ENCODE assay signal across 9 cellular contexts in the genomic region with DNA sequence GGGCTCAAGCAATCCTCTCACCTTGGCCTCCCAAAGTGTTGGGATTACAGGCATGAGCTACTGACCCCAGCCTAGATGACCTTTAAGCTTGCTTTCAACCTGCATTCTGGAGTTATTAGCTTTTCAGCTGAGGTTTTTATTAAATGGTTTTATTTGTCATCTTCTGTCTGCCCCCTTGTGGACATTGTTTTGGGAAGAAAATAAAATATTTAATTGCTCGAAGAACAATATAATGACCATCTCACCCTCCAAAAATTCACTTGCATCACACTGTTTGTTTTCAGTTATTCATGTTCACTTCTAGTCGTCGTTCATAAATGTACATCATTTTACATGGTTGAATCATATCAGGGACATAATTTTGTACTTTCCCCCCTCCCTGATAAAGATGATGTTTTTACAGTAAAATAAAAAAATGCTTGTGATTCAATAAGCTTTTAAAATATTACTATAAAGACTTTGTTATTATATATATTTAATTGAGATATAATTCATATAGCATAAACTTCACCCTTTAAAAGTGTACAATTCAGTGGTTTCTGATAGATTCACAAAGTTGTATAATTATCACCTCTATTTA. TPM values are rescaled to one million over a fixed set of nuclear protein-coding genes. Genes with fewer than 3 reads are reported as not detected.
A peak's percentile ranks its signal among the peaks of the same experiment; 100 is the strongest.
DNase-seq lines count a peak whose midpoint lies in the region; ATAC-seq and TF ChIP-seq lines count a peak whose summit lies in the region.
"Had no signal": no experiment of that assay in that cellular context is flagged by ENCODE, and none has a peak within 500 bp of the region (broad histone marks: within the 10 kb centered on the region; RNA-seq: fewer than 3 reads in every experiment).

No MANE protein-coding gene starts in this region.

- POLR2A ChIA-PET in RWPE1 (lab: Yijun Ruan, JAX; ENCODE audit: low non-redundant PET): no interaction called here

- H3K27ac ChIP-seq in left ventricle myocardium inferior (replicated peaks) (no peak overlapping the region), right atrium auricular region (no peak overlapping the region), RWPE1 (no peak overlapping the region), foreskin keratinocyte (no peak overlapping the region)

- no peak for ATAC-seq in foreskin keratinocyte
- no peak for ATAC-seq in activated CD4-positive, CD25-positive, alpha-beta regulatory T cell treated with anti-CD3 and anti-CD28 coated beads, Interleukin-2, amount 50 U/mL, for 24 hours
- ATAC-seq in GM21528 (IDR thresholded peaks at IDR 0.05; ENCODE audit: low FRiP score, unreplicated experiment): no peak
- ATAC-seq in HG03460 (IDR thresholded peaks at IDR 0.05; ENCODE audit: unreplicated experiment): no peak

- CTCF ChIA-PET in RWPE1 (lab: Yijun Ruan, JAX): interaction anchor here (0.6 to 3.9 kb wide), 16 partner anchors 10 to 1375 kb away, joined by 3 to 92 read pairs (median 4); partner anchors contain the start of gene DNAJC22

- TF ChIP-seq CTCF in left ventricle myocardium inferior (IDR thresholded peaks at IDR 0.05; ENCODE audit: borderline replicate concordance): peak; percentile 48
- TF ChIP-seq CTCF in right atrium auricular region (IDR thresholded peaks at IDR 0.05): peak in 1 of 2 donors; percentile 65
- TF ChIP-seq CTCF in RWPE1 (conservative IDR thresholded peaks at IDR 0.05; ENCODE audit: low read depth): peak; percentile 45
- TF ChIP-seq CTCF in foreskin keratinocyte (conservative IDR thresholded peaks at IDR 0.05): peak; percentile 70

- DNase-seq in left ventricle myocardium inferior: no peak
- DNase-seq in right atrium auricular region (ENCODE audit: low spot score): no peak
- no peak for DNase-seq in RWPE1 (ENCODE audit: low spot score)
- peak; percentile 47 to 68 for DNase-seq in foreskin keratinocyte
- DNase-seq in MG63: no peak
- DNase-seq: NCI-H510A had no signal

- intact Hi-C loops in left ventricle myocardium inferior (cut with micrococcal nuclease): no loop called here

- H3K4me3 ChIP-seq in left ventricle myocardium inferior (no peak overlapping the region), right atrium auricular region (no peak overlapping the region), MG63 (no peak overlapping the region)

- H3K36me3 ChIP-seq in left ventricle myocardium inferior: no peaks in the 10 kb centered on the region
- no peaks in the 10 kb centered on the region for H3K36me3 ChIP-seq in right atrium auricular region
- no peaks in the 10 kb centered on the region for H3K36me3 ChIP-seq in MG63

- H3K27me3 ChIP-seq in left ventricle myocardium inferior (ENCODE audit: low read depth) (peaks cover 44% of the 10 kb centered on the region), right atrium auricular region (peaks cover 0 to 2% of the 10 kb centered on the region in 2 donors), foreskin keratinocyte (peaks cover 6% of the 10 kb centered on the region), MG63 (no peaks in the 10 kb centered on the region)

- H3K4me1 ChIP-seq in left ventricle myocardium inferior: no peaks in the 10 kb centered on the region
- peaks cover 0 to 6% of the 10 kb centered on the region in 2 donors for H3K4me1 ChIP-seq in right atrium auricular region
- H3K4me1 ChIP-seq in foreskin keratinocyte: peaks cover 18% of the 10 kb centered on the region

- H3K9me3 ChIP-seq in left ventricle myocardium inferior (replicated peaks) (no peaks in the 10 kb centered on the region), right atrium auricular region (no peaks in the 10 kb centered on the region), MG63 (no peaks in the 10 kb centered on the region)

RNA-seq across cellular contexts. Expression of gene SPATS2, which starts 10.1 kb away (rescaled TPM):
- total RNA-seq in left ventricle myocardium inferior: 5.9 TPM
- 1 to 10 TPM; 4.6 to 7.6 TPM for total RNA-seq in right atrium auricular region
- 40.6 and 56.5 TPM in 2 replicates for total RNA-seq in foreskin keratinocyte
- 24.8 and 30.6 TPM in 2 replicates for polyA plus RNA-seq in foreskin keratinocyte
- total RNA-seq in MG63 (2014; rRNA removed; shearing (Covaris generic); ENCODE audit: low replicate concordance): 32.5 and 43.8 TPM in 2 replicates

RNA-seq across cellular contexts. Expression of gene DNAJC22, which starts 10.5 kb away (rescaled TPM):
- total RNA-seq in left ventricle myocardium inferior (0.08 TPM), right atrium auricular region (1 to 10 TPM in 1 of 2 donors, under 1 TPM in 1; 0.93 to 1.2 TPM), foreskin keratinocyte (0.04 TPM in 1 of 2 replicates, not detected in the other)
- not detected in 2 replicates for polyA plus RNA-seq in foreskin keratinocyte
- 3.1 and 6.5 TPM in 2 replicates for total RNA-seq in MG63 (2014; rRNA removed; shearing (Covaris generic); ENCODE audit: low replicate concordance)

RNA-seq across cellular contexts. Expression of gene C1QL4, which starts 20.2 kb away (rescaled TPM):
- not detected for total RNA-seq in left ventricle myocardium inferior
- not detected for total RNA-seq in right atrium auricular region
- 0.28 and 0.34 TPM in 2 replicates for total RNA-seq in foreskin keratinocyte
- 0.29 and 0.48 TPM in 2 replicates for polyA plus RNA-seq in foreskin keratinocyte
- 0.10 TPM in 1 of 2 replicates, not detected in the other for total RNA-seq in MG63 (2014; rRNA removed; shearing (Covaris generic); ENCODE audit: low replicate concordance)

RNA-seq across cellular contexts. Expression of gene TROAP, which starts 34.1 kb away (rescaled TPM):
- total RNA-seq in left ventricle myocardium inferior: 0.66 TPM
- under 1 TPM in 1 of 2 donors, not detected in 1; 0.48 TPM for total RNA-seq in right atrium auricular region
- 36.3 and 46.3 TPM in 2 replicates for total RNA-seq in foreskin keratinocyte
- polyA plus RNA-seq in foreskin keratinocyte: 41.2 and 59.7 TPM in 2 replicates
- total RNA-seq in MG63 (2014; rRNA removed; shearing (Covaris generic); ENCODE audit: low replicate concordance): 24.3 and 37.3 TPM in 2 replicates

Comparison
In these comparisons a context has a peak if more than half of its experiments do, and no peak if none do; other contexts are left out.
1. DNase-seq: peak in foreskin keratinocyte (2 of 2); none in left ventricle myocardium inferior (single experiment), right atrium auricular region (single experiment), RWPE1 (single experiment) and MG63 (single experiment).